14 cellular contexts compared by ENCODE assay signal in the genomic region with DNA sequence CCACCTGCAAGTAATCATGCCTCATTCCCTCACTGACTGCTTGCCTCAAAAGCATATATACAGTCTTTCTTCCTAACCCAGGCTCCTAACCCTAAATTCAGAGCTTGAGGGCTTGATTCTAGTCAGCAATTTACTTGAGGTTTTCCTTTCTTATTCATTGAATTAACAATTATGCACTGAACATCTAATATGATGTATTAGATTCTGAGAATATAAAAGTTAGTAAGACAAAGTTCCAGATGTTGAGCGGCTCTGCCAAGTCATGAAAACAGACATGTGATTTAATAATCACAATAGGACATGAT. TPM values are rescaled to one million over a fixed set of nuclear protein-coding genes. Genes with fewer than 3 reads are reported as not detected.
DNase-seq lines count a peak whose midpoint lies in the region; ATAC-seq and TF ChIP-seq lines count a peak whose summit lies in the region.
"Had no signal": no experiment of that assay in that cellular context is flagged by ENCODE, and none has a peak within 500 bp of the region (broad histone marks: within the 10 kb centered on the region; RNA-seq: fewer than 3 reads in every experiment).

No MANE protein-coding gene starts in this region.

- CTCF ChIA-PET in SK-N-SH (lab: Yijun Ruan, JAX), result no interaction called here

- no peaks in the 10 kb centered on the region for H3K9me2 ChIP-seq in SK-N-SH

- peak overlapping the region; percentile 45 for H3K9ac ChIP-seq in SK-N-SH

- peak overlapping the region; percentile 89 to 91 for H3K27ac ChIP-seq in SK-N-SH (ENCODE audit: low read depth in 2 of 2, low read length in 1 of 2)
- H3K27ac ChIP-seq: 22Rv1 had no signal

- peaks cover 4 to 23% of the 10 kb centered on the region in 2 experiments; a peak in 3 of 4 replicates for H3K4me1 ChIP-seq in SK-N-SH (ENCODE audit: control insufficient read depth in 1 of 2, insufficient read depth in 2 of 2, low read depth in 1 of 2, low read length in 1 of 2)
- H3K4me1 ChIP-seq: pancreas had no signal

- H3K4me3 Mint-ChIP-seq in HFFc6 (peak overlapping the region; percentile 85; the same call in 1 of the 2 replicates), nephron progenitor cell (no peak overlapping the region), osteocyte (ENCODE audit: unreplicated experiment) (no peak overlapping the region)

- no peak for TF ChIP-seq EP300 in SK-N-SH (IDR thresholded peaks at IDR 0.05; ENCODE audit: borderline replicate concordance in 1 of 2, low read depth in 1 of 2, low read length in 1 of 2)

- H4K20me1 ChIP-seq in SK-N-SH (ENCODE audit: insufficient read depth), result no peaks in the 10 kb centered on the region

- no peak for DNase-seq in SK-N-SH
- no peak for DNase-seq in HFFc6
- no peak for DNase-seq in activated naive CD4-positive, alpha-beta T cell treated with anti-CD3 and anti-CD28 coated beads, Interleukin-2, amount 50 U/mL, for 72 hours (ENCODE audit: low spot score in 2 of 2)
- DNase-seq in nephron progenitor cell, result no peak
- DNase-seq in NCI-H2081 (lab: John Stamatoyannopoulos, UW), result no peak
- no peak for DNase-seq in osteocyte (ENCODE audit: extremely low spot score, unreplicated experiment)
- DNase-seq: COR-L47, NCI-H226 had no signal

- no peaks in the 10 kb centered on the region for H3K9me3 Mint-ChIP-seq in HFFc6
- peaks cover 0 to 8% of the 10 kb centered on the region in 2 donors for H3K9me3 Mint-ChIP-seq in activated naive CD4-positive, alpha-beta T cell treated with anti-CD3 and anti-CD28 coated beads, Interleukin-2, amount 50 U/mL, for 72 hours
- peaks cover 2% of the 10 kb centered on the region for H3K9me3 Mint-ChIP-seq in nephron progenitor cell
- H3K9me3 Mint-ChIP-seq in osteocyte (ENCODE audit: unreplicated experiment), result no peaks in the 10 kb centered on the region

- H3K27me3 ChIP-seq in SK-N-SH (ENCODE audit: insufficient read depth), result no peaks in the 10 kb centered on the region

- H3K4me2 ChIP-seq in SK-N-SH, result peak overlapping the region; percentile 69; the same call in 1 of the 2 replicates

- WGBS in SK-N-SH (ENCODE audit: low lambda C conversion rate), result 47% methylated on average over 1 of the region's 1 CpG

- H3K4me1 Mint-ChIP-seq in HFFc6 (ENCODE audit: low read depth), result peaks cover 21% of the 10 kb centered on the region
- H3K4me1 Mint-ChIP-seq in nephron progenitor cell, result peaks cover 26% of the 10 kb centered on the region
- H3K4me1 Mint-ChIP-seq in osteocyte (ENCODE audit: unreplicated experiment), result no peaks in the 10 kb centered on the region

- H3K27me3 Mint-ChIP-seq in HFFc6 (ENCODE audit: insufficient read depth), result peaks cover 4% of the 10 kb centered on the region
- H3K27me3 Mint-ChIP-seq in nephron progenitor cell (ENCODE audit: low read depth, poor library complexity), result no peaks in the 10 kb centered on the region
- H3K27me3 Mint-ChIP-seq in osteocyte (ENCODE audit: unreplicated experiment), result peaks cover 44% of the 10 kb centered on the region

- POLR2A ChIA-PET in SK-N-SH (lab: Yijun Ruan, JAX), result no interaction called here

- H3K36me3 Mint-ChIP-seq in HFFc6 (ENCODE audit: low read depth), result no peaks in the 10 kb centered on the region
- no peaks in the 10 kb centered on the region for H3K36me3 Mint-ChIP-seq in activated naive CD4-positive, alpha-beta T cell treated with anti-CD3 and anti-CD28 coated beads, Interleukin-2, amount 50 U/mL, for 72 hours
- H3K36me3 Mint-ChIP-seq in nephron progenitor cell (ENCODE audit: low read depth), result no peaks in the 10 kb centered on the region
- no peaks in the 10 kb centered on the region for H3K36me3 Mint-ChIP-seq in osteocyte (ENCODE audit: unreplicated experiment)

- H3K4me3 ChIP-seq in SK-N-SH (ENCODE audit: low read depth in 2 of 2, low read length in 1 of 2), result no peak overlapping the region
- H3K4me3 ChIP-seq: pancreas had no signal

- no peaks in the 10 kb centered on the region for H3K9me3 ChIP-seq in SK-N-SH
- H3K9me3 ChIP-seq: pancreas had no signal

- no peaks in the 10 kb centered on the region for H3K36me3 ChIP-seq in SK-N-SH (replicated peaks in 1 of 2; ENCODE audit: control insufficient read depth in 1 of 2, insufficient read depth in 2 of 2, low read length in 1 of 2)
- H3K36me3 ChIP-seq: pancreas had no signal

- peaks cover 25% of the 10 kb centered on the region for H3F3A ChIP-seq in SK-N-SH (replicated peaks; ENCODE audit: insufficient read depth)

- H3K27ac Mint-ChIP-seq in HFFc6 (no peak overlapping the region; the same call in 1 of the 2 replicates), nephron progenitor cell (peak overlapping the region; percentile 77), osteocyte (ENCODE audit: unreplicated experiment) (no peak overlapping the region)
- peak overlapping the region; percentile 95 to 98 for H3K27ac Mint-ChIP-seq in activated naive CD4-positive, alpha-beta T cell treated with anti-CD3 and anti-CD28 coated beads, Interleukin-2, amount 50 U/mL, for 72 hours

- ATAC-seq in SK-N-SH treated with all-trans-retinoic acid at 6 μM for 48 hours (no peak), HG03521 (IDR thresholded peaks at IDR 0.05; ENCODE audit: unreplicated experiment) (no peak)
- no peak for ATAC-seq in activated naive CD4-positive, alpha-beta T cell treated with anti-CD3 and anti-CD28 coated beads, Interleukin-2, amount 50 U/mL, for 72 hours

- H2AFZ ChIP-seq in SK-N-SH (ENCODE audit: low read depth), result peak overlapping the region; percentile 95

- TF ChIP-seq RAD21 in SK-N-SH (IDR thresholded peaks at IDR 0.05; ENCODE audit: low read length), result no peak

- TF ChIP-seq CTCF in SK-N-SH (IDR thresholded peaks at IDR 0.05) (no peak), HFFc6 (IDR thresholded peaks at IDR 0.05) (no peak), nephron progenitor cell (IDR thresholded peaks at IDR 0.05) (no peak), osteocyte (IDR thresholded peaks at IDR 0.05) (no peak)

- no peaks in the 10 kb centered on the region for H3K79me2 ChIP-seq in SK-N-SH (ENCODE audit: insufficient read depth)

TF ChIP-seq in SK-N-SH, 30 proteins besides CTCF, POLR2A, EP300 and RAD21 (continues in another document):
- TF ChIP-seq, protein P1, sequence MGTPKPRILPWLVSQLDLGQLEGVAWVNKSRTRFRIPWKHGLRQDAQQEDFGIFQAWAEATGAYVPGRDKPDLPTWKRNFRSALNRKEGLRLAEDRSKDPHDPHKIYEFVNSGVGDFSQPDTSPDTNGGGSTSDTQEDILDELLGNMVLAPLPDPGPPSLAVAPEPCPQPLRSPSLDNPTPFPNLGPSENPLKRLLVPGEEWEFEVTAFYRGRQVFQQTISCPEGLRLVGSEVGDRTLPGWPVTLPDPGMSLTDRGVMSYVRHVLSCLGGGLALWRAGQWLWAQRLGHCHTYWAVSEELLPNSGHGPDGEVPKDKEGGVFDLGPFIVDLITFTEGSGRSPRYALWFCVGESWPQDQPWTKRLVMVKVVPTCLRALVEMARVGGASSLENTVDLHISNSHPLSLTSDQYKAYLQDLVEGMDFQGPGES (IDR thresholded peaks at IDR 0.05; ENCODE audit: low read depth, low read length), result no peak
- TF ChIP-seq CHD2 (IDR thresholded peaks at IDR 0.05; ENCODE audit: low read length, partially characterized antibody), result no peak
- TF ChIP-seq MEF2A (IDR thresholded peaks at IDR 0.05; ENCODE audit: borderline replicate concordance, low read depth), result no peak
- TF ChIP-seq ELF1 (IDR thresholded peaks at IDR 0.05), result no peak

TF ChIP-seq in SK-N-SH treated with all-trans-retinoic acid at 6 μM for 48 hours, 23 proteins besides CTCF, POLR2A, EP300 and RAD21:
- TF ChIP-seq ZFP3 (CRISPR knock-in tag; IDR thresholded peaks at IDR 0.05) (no peak), OSR1 (CRISPR knock-in tag; IDR thresholded peaks at IDR 0.05) (no peak)
- TF ChIP-seq, protein P2, sequence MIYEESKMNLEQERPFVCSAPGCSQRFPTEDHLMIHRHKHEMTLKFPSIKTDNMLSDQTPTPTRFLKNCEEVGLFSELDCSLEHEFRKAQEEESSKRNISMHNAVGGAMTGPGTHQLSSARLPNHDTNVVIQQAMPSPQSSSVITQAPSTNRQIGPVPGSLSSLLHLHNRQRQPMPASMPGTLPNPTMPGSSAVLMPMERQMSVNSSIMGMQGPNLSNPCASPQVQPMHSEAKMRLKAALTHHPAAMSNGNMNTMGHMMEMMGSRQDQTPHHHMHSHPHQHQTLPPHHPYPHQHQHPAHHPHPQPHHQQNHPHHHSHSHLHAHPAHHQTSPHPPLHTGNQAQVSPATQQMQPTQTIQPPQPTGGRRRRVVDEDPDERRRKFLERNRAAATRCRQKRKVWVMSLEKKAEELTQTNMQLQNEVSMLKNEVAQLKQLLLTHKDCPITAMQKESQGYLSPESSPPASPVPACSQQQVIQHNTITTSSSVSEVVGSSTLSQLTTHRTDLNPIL (CRISPR knock-in tag; IDR thresholded peaks at IDR 0.05; ENCODE audit: low read depth), result no peak

RNA-seq across cellular contexts. Expression of a gene that starts 1.0 kb away (rescaled TPM):
- polyA plus RNA-seq in SK-N-SH (2012; rRNA removed), result 1.1 TPM in 2 replicates
- 1.6 and 1.8 TPM in 2 replicates for polyA plus RNA-seq in SK-N-SH (2012; cell fraction: cytosol; rRNA removed)
- 0.42 and 1.2 TPM in 2 replicates for polyA plus RNA-seq in SK-N-SH (2012; cell fraction: nucleus; rRNA removed)
- under 1 TPM in 1 of 6 experiments, not detected in 5; 0.13 TPM for total RNA-seq in HFFc6 (2021; fragmentation: NEBNext Ultra II Directional; extraction: Animal tissue kit (Norgen Biotek cat#: 25700))
- 10 to 100 TPM; 14.4 to 23.6 TPM for total RNA-seq in activated naive CD4-positive, alpha-beta T cell treated with anti-CD3 and anti-CD28 coated beads, Interleukin-2, amount 50 U/mL, for 72 hours
- total RNA-seq in osteocyte, result not detected in 2 replicates
- total RNA-seq: HT-29, lung microvascular endothelial cell had no signal

Comparison
In these comparisons a context has a peak if more than half of its experiments do, and no peak if none do; other contexts are left out.
1. H3K27ac Mint-ChIP-seq: peak in activated naive CD4-positive, alpha-beta T cell treated with anti-CD3 and anti-CD28 coated beads, Interleukin-2, amount 50 U/mL, for 72 hours (2 of 2) and nephron progenitor cell (single experiment); none in HFFc6 (single experiment) and osteocyte (single experiment).
2. RNA of a gene that starts 1.0 kb away (total RNA-seq): 14.4 to 23.6 TPM in activated naive CD4-positive, alpha-beta T cell treated with anti-CD3 and anti-CD28 coated beads, Interleukin-2, amount 50 U/mL, for 72 hours; 0.13 TPM in HFFc6 and not detected in osteocyte; every median in the first group is over 10 times any median in the second.